1 cellular context compared by ENCODE assay signal in genomic region chr11:129695543-129696308, GRCh38.
A peak's percentile ranks its signal among the peaks of the same experiment; 100 is the strongest.
TF ChIP-seq lines count a peak whose summit lies in the region.

No MANE protein-coding gene starts in this region.

TF ChIP-seq in HepG2, 621 proteins besides CTCF, POLR2A, EP300 and RAD21 (continued from another document and continues in another):
- TF ChIP-seq ATF6 (CRISPR knock-in tag; conservative IDR thresholded peaks at IDR 0.05) = no peak
- TF ChIP-seq THRA (CRISPR knock-in tag; IDR thresholded peaks at IDR 0.05; ENCODE audit: borderline replicate concordance) = no peak
- no peak for TF ChIP-seq HMGA1 (CRISPR knock-in tag; conservative IDR thresholded peaks at IDR 0.05)
- TF ChIP-seq MXD1 (CRISPR knock-in tag; IDR thresholded peaks at IDR 0.05) = no peak
- TF ChIP-seq NKX3-1 (CRISPR knock-in tag; IDR thresholded peaks at IDR 0.05) = no peak
- no peak for TF ChIP-seq POGZ (CRISPR knock-in tag; IDR thresholded peaks at IDR 0.05)
- no peak for TF ChIP-seq ZNF510 (CRISPR knock-in tag; IDR thresholded peaks at IDR 0.05; ENCODE audit: low read depth)
- TF ChIP-seq DBP (CRISPR knock-in tag; IDR thresholded peaks at IDR 0.05; ENCODE audit: not compliant biosample characterization) = no peak
- no peak for TF ChIP-seq NFKBIZ (CRISPR knock-in tag; IDR thresholded peaks at IDR 0.05)
- TF ChIP-seq CEBPZ (IDR thresholded peaks at IDR 0.05; ENCODE audit: low read length) = no peak
- no peak for TF ChIP-seq ZNF552 (CRISPR knock-in tag; IDR thresholded peaks at IDR 0.05; ENCODE audit: borderline replicate concordance)
- TF ChIP-seq ZFY (CRISPR knock-in tag; IDR thresholded peaks at IDR 0.05) = 0 out of 2 replicates have a peak, but pooled peaks have one; percentile 35
- no peak for TF ChIP-seq ZMAT3 (CRISPR knock-in tag; conservative IDR thresholded peaks at IDR 0.05)
- TF ChIP-seq ARNTL (CRISPR knock-in tag; IDR thresholded peaks at IDR 0.05) = no peak
- TF ChIP-seq ZNF180 (CRISPR knock-in tag; IDR thresholded peaks at IDR 0.05; ENCODE audit: borderline replicate concordance, low read depth) = no peak
- no peak for TF ChIP-seq HHEX (CRISPR knock-in tag; IDR thresholded peaks at IDR 0.05)
- TF ChIP-seq ZNF543 (CRISPR knock-in tag; IDR thresholded peaks at IDR 0.05) = no peak
- no peak for TF ChIP-seq ATF7-NPFF (CRISPR knock-in tag; IDR thresholded peaks at IDR 0.05; ENCODE audit: low read depth)
- no peak for TF ChIP-seq ADNP (CRISPR knock-in tag; IDR thresholded peaks at IDR 0.05)
- TF ChIP-seq ATF1 (CRISPR knock-in tag; IDR thresholded peaks at IDR 0.05) = no peak
- TF ChIP-seq THAP9 (CRISPR knock-in tag; IDR thresholded peaks at IDR 0.05; ENCODE audit: borderline replicate concordance) = peak; percentile 27; the same call in 1 of the 2 replicates
- no peak for TF ChIP-seq SP1 (IDR thresholded peaks at IDR 0.05)
- TF ChIP-seq SP1 (CRISPR knock-in tag; IDR thresholded peaks at IDR 0.05) = no peak
- no peak for TF ChIP-seq FOXM1 (CRISPR knock-in tag; IDR thresholded peaks at IDR 0.05)
- no peak for TF ChIP-seq ZBTB10 (CRISPR knock-in tag; IDR thresholded peaks at IDR 0.05; ENCODE audit: borderline replicate concordance)
- TF ChIP-seq KDM6A (CRISPR knock-in tag; IDR thresholded peaks at IDR 0.05; ENCODE audit: low read depth) = no peak
- TF ChIP-seq ZNF746 (CRISPR knock-in tag; IDR thresholded peaks at IDR 0.05) = no peak
- TF ChIP-seq ATF2 (CRISPR knock-in tag; IDR thresholded peaks at IDR 0.05) = no peak
- no peak for TF ChIP-seq CREB3 (CRISPR knock-in tag; IDR thresholded peaks at IDR 0.05)
- TF ChIP-seq ZNF329 (CRISPR knock-in tag; IDR thresholded peaks at IDR 0.05; ENCODE audit: low read depth) = no peak
- no peak for TF ChIP-seq ZNF414 (CRISPR knock-in tag; IDR thresholded peaks at IDR 0.05)
- TF ChIP-seq KLF9 (CRISPR knock-in tag; IDR thresholded peaks at IDR 0.05; ENCODE audit: low read depth) = no peak
- no peak for TF ChIP-seq HCFC1 (IDR thresholded peaks at IDR 0.05; ENCODE audit: low read depth, low read length)
- TF ChIP-seq FOXP1 (IDR thresholded peaks at IDR 0.05) = no peak
- no peak for TF ChIP-seq FOXP1 (CRISPR knock-in tag; IDR thresholded peaks at IDR 0.05)
- TF ChIP-seq PRDM4 (CRISPR knock-in tag; IDR thresholded peaks at IDR 0.05; ENCODE audit: borderline replicate concordance) = no peak
- no peak for TF ChIP-seq ZNF503 (CRISPR knock-in tag; IDR thresholded peaks at IDR 0.05)
- no peak for TF ChIP-seq ZNF652 (CRISPR knock-in tag; IDR thresholded peaks at IDR 0.05; ENCODE audit: borderline replicate concordance, low read depth)
